ENCODE assay signal across 8 cellular contexts in the genomic region with DNA sequence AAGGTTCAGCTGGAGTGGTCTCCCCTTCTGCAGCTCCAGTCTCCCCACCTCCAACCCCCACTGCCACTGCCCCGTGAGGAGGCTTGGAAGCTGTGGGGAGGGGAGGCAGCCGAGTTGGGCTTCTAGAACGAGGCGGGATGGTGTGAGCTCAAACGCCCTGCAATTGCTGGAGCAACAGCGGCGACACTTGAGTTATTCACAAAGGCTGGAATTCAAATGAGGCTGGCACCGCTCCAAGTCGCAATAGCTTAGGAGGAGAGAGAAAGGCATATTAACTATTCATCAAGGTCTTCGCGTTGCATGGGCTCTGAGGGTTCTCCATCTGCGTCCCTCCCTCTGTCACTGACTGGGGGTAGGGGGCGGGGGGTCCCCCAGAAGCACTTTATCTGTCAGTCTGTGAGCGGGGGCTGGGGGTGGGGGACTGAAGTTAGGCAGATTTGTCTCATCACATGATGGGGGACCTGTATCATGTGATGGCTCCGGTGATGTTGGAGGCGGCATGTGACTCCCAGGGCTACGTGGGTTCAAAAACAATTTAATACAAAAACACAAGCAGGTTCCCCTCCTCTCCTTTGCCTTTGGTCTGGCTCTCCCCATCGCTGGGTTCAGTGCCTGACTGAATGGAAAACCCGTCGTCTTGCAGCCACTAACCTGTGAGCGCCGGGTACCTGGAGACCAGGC.
DNase-seq lines count a peak whose midpoint lies in the region; ATAC-seq, FAIRE-seq and TF ChIP-seq lines count a peak whose summit lies in the region.

No MANE protein-coding gene starts in this region.

- no peak for TF ChIP-seq POLR2A in heart left ventricle (IDR thresholded peaks at IDR 0.05)

- H3K9me3 Mint-ChIP-seq in CD8-positive, alpha-beta T cell = no peaks in the 10 kb centered on the region

- 2 to 3% (median 3%) methylated on average over 18 to 22 of the region's 22 CpGs for WGBS in heart left ventricle, 4 donors

- peaks cover 7% of the 10 kb centered on the region for H3K4me1 ChIP-seq in CD8-positive, alpha-beta T cell (ENCODE audit: insufficient read depth, low read length)
- peaks cover 0 to 12% (median 8%) of the 10 kb centered on the region in 12 donors for H3K4me1 ChIP-seq in heart left ventricle
- H3K4me1 ChIP-seq in parathyroid adenoma = no peaks in the 10 kb centered on the region
- no peaks in the 10 kb centered on the region for H3K4me1 ChIP-seq in effector memory CD4-positive, alpha-beta T cell (ENCODE audit: control insufficient read depth, insufficient read depth, low read length, poor library complexity, severe bottlenecking)

- no peaks in the 10 kb centered on the region for H3K36me3 ChIP-seq in CD8-positive, alpha-beta T cell (ENCODE audit: insufficient read depth, low read length)
- H3K36me3 ChIP-seq in heart left ventricle = no peaks in the 10 kb centered on the region
- no peaks in the 10 kb centered on the region for H3K36me3 ChIP-seq in parathyroid adenoma (ENCODE audit: control insufficient read depth, insufficient read depth, low read length)
- H3K36me3 ChIP-seq in effector memory CD4-positive, alpha-beta T cell (ENCODE audit: control insufficient read depth, insufficient read depth, low read length) = no peaks in the 10 kb centered on the region

- H3K9me3 ChIP-seq in CD8-positive, alpha-beta T cell (ENCODE audit: low read length) = no peaks in the 10 kb centered on the region
- H3K9me3 ChIP-seq in heart left ventricle (no peaks in the 10 kb centered on the region), parathyroid adenoma (ENCODE audit: control insufficient read depth, low read length) (no peaks in the 10 kb centered on the region)
- H3K9me3 ChIP-seq in effector memory CD4-positive, alpha-beta T cell (ENCODE audit: control insufficient read depth, low read length) = no peaks in the 10 kb centered on the region

- H2AFZ ChIP-seq in parathyroid adenoma = peak overlapping the region; percentile 79

- H3K27me3 Mint-ChIP-seq in CD8-positive, alpha-beta T cell (ENCODE audit: low read depth) = peaks cover 48% of the 10 kb centered on the region

- DNase-seq in CD8-positive, alpha-beta T cell = no peak
- peak; percentile 1 for DNase-seq in LNCaP clone FGC (ENCODE audit: low read depth)
- DNase-seq in activated T-cell treated with anti-CD3 and anti-CD28 coated beads, Interleukin-2, amount 50 U/mL, for 48 hours = peak; percentile 29 to 34
- DNase-seq in heart left ventricle = peak; percentile 19 to 66 (median 33)
- DNase-seq in HTR-8/SVneo (ENCODE audit: insufficient read length, low spot score) = no peak
- DNase-seq in effector memory CD4-positive, alpha-beta T cell = no peak

- POLR2A ChIA-PET in CD8-positive, alpha-beta T cell (lab: Charles Lee) = no interaction called here

- CTCF ChIA-PET in CD8-positive, alpha-beta T cell (lab: Charles Lee) = no interaction called here

- no peak overlapping the region for H3K27ac Mint-ChIP-seq in CD8-positive, alpha-beta T cell

- no peak for TF ChIP-seq CTCF in CD8-positive, alpha-beta T cell (IDR thresholded peaks at IDR 0.05)
- TF ChIP-seq CTCF in LNCaP clone FGC (IDR thresholded peaks at IDR 0.05; ENCODE audit: control insufficient read depth, extremely low read depth, insufficient read depth) (no peak), heart left ventricle (IDR thresholded peaks at IDR 0.05) (no peak), parathyroid adenoma (IDR thresholded peaks at IDR 0.05) (no peak)

- no peak for FAIRE-seq in HTR-8/SVneo (lab: Jason Lieb, UNC)

- H3K4me3 ChIP-seq in CD8-positive, alpha-beta T cell (ENCODE audit: low read depth, low read length) = peak overlapping the region; percentile 15
- H3K4me3 ChIP-seq in LNCaP clone FGC (ENCODE audit: low read depth, low read length) (no peak overlapping the region), heart left ventricle (peak overlapping the region in 9 of 12 donors; percentile 6 to 52 (median 39)), parathyroid adenoma (ENCODE audit: low read depth, low read length) (no peak overlapping the region)
- no peak overlapping the region for H3K4me3 ChIP-seq in effector memory CD4-positive, alpha-beta T cell (ENCODE audit: insufficient read depth, low read depth, low read length, poor library complexity, severe bottlenecking)

- no peak overlapping the region for H3K27ac ChIP-seq in CD8-positive, alpha-beta T cell (ENCODE audit: low read depth, low read length)
- H3K27ac ChIP-seq in heart left ventricle (no peak overlapping the region), parathyroid adenoma (no peak overlapping the region)
- no peak overlapping the region for H3K27ac ChIP-seq in effector memory CD4-positive, alpha-beta T cell (ENCODE audit: insufficient read depth, low read length, poor library complexity, severe bottlenecking)

- intact Hi-C loops in CD8-positive, alpha-beta T cell (cut with DNase I, micrococcal nuclease) = no loop called here
- intact Hi-C loops in heart left ventricle (cut with DNase I) = loop anchor here in 1 of 10 donors (10.0 kb wide), 1 partner anchor 65 kb away; no protein-coding TSS in a partner anchor

- no peaks in the 10 kb centered on the region for H3K36me3 Mint-ChIP-seq in CD8-positive, alpha-beta T cell

- H3K9ac ChIP-seq in parathyroid adenoma = no peak overlapping the region

- H3K4me1 Mint-ChIP-seq in CD8-positive, alpha-beta T cell (ENCODE audit: low read depth) = peaks cover 14% of the 10 kb centered on the region

- peak overlapping the region; percentile 29 for H3K4me2 ChIP-seq in parathyroid adenoma (ENCODE audit: low read length)

- H3K4me3 Mint-ChIP-seq in CD8-positive, alpha-beta T cell = peak overlapping the region; percentile 42

- peaks cover 7% of the 10 kb centered on the region for H3K27me3 ChIP-seq in CD8-positive, alpha-beta T cell (ENCODE audit: insufficient read depth, low read length)
- peaks cover 0 to 27% (median 4%) of the 10 kb centered on the region in 9 donors for H3K27me3 ChIP-seq in heart left ventricle
- H3K27me3 ChIP-seq in parathyroid adenoma (ENCODE audit: control insufficient read depth, insufficient read depth, low read length) = no peaks in the 10 kb centered on the region
- H3K27me3 ChIP-seq in effector memory CD4-positive, alpha-beta T cell (replicated peaks; ENCODE audit: control insufficient read depth, insufficient read depth, low read length, poor library complexity, severe bottlenecking) = peaks cover 14% of the 10 kb centered on the region

- H3K79me2 ChIP-seq in parathyroid adenoma = no peaks in the 10 kb centered on the region

- no peak for ATAC-seq in CD8-positive, alpha-beta T cell
- ATAC-seq in heart left ventricle (peak; percentile 26 to 36 (median 28)), GM21367 (IDR thresholded peaks at IDR 0.05; ENCODE audit: unreplicated experiment) (no peak)

Comparison
In these comparisons a context has a peak if more than half of its experiments do, and no peak if none do; other contexts are left out.
1. ATAC-seq: peak in heart left ventricle (4 of 4); none in CD8-positive, alpha-beta T cell (single experiment) and GM21367 (single experiment).
2. DNase-seq: peak in LNCaP clone FGC (single experiment), activated T-cell treated with anti-CD3 and anti-CD28 coated beads, Interleukin-2, amount 50 U/mL, for 48 hours (2 of 2) and heart left ventricle (5 of 5); none in CD8-positive, alpha-beta T cell (0 of 7), HTR-8/SVneo (single experiment) and effector memory CD4-positive, alpha-beta T cell (0 of 3).
3. H3K4me3 ChIP-seq: peak in CD8-positive, alpha-beta T cell (single experiment) and heart left ventricle (9 of 12); none in LNCaP clone FGC (single experiment), parathyroid adenoma (single experiment) and effector memory CD4-positive, alpha-beta T cell (single experiment).